Comparison of ENCODE assay signal across 6 cellular contexts in the genomic region with DNA sequence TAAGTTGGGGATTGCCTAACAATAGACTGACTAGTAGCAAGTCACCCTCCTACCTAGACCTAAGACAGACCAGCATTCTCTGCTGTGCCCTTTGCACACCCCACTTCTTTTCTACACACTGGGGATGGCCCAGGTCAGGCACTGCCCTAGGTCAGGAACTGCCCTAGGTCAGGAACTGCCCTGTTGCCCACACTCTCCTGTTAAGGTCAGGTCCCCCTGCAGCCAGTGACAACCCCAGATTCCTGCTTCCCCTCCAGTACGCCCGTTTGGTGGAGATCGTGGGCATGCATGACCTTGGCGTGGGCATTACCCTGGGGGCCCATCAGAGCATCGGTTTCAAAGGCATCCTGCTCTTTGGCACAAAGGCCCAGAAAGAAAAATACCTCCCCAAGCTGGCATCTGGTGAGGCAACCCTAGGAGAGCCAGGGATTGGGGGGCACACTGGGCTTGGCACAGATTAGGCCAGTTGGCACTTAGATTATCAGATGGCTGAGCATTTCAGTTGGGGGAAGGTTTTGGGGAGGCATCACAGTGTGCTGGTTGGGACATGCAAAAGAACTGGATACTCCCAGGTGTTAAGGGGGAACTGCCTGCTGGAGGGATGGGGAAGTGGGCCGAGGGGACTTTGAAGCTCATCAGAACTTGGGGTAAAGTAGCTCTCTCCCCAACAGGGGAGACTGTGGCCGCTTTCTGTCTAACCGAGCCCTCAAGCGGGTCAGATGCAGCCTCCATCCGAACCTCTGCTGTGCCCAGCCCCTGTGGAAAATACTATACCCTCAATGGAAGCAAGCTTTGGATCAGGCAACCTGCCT. TPM values are rescaled to one million over a fixed set of nuclear protein-coding genes. Genes with fewer than 3 reads are reported as not detected.
A peak's percentile ranks its signal among the peaks of the same experiment; 100 is the strongest.
DNase-seq lines count a peak whose midpoint lies in the region; ATAC-seq and TF ChIP-seq lines count a peak whose summit lies in the region.

No MANE protein-coding gene starts in this region.

- WGBS in HUES64, result 97% methylated on average over 10 of the region's 10 CpGs

- H3K9ac ChIP-seq in HUES64 (ENCODE audit: low read depth, low read length), result no peak overlapping the region

- H3K27ac ChIP-seq in HUES64 (ENCODE audit: low read depth, low read length) (peak overlapping the region; percentile 5; the same call in 1 of the 2 replicates), neutrophil (peak overlapping the region; percentile 75)

- H3K9me3 ChIP-seq in HUES64 (ENCODE audit: insufficient read depth, low read depth, low read length), result no peaks in the 10 kb centered on the region
- H3K9me3 ChIP-seq in neutrophil, result no peaks in the 10 kb centered on the region

- H3K36me3 ChIP-seq in HUES64 (ENCODE audit: insufficient read depth, low read length), result peaks cover 54% of the 10 kb centered on the region
- peaks cover 46% of the 10 kb centered on the region for H3K36me3 ChIP-seq in neutrophil

- H3K27me3 ChIP-seq in HUES64 (ENCODE audit: insufficient read depth, low read length), result no peaks in the 10 kb centered on the region
- peaks cover 6% of the 10 kb centered on the region for H3K27me3 ChIP-seq in neutrophil

- H3K4me1 ChIP-seq in HUES64 (ENCODE audit: insufficient read depth, low read length), result peaks cover 21% of the 10 kb centered on the region; the same call in 1 of the 2 replicates
- H3K4me1 ChIP-seq in neutrophil (ENCODE audit: control insufficient read depth in 1 of 2, insufficient read depth in 1 of 2, low read depth in 1 of 2, low read length in 1 of 2), result peaks cover 30 to 38% of the 10 kb centered on the region in 2 experiments

- DNase-seq in cardiac fibroblast (ENCODE audit: low read depth in 2 of 2) (no peak), DMS79 (lab: John Stamatoyannopoulos, UW) (no peak)

- H3K4me3 ChIP-seq in HUES64 (ENCODE audit: low read length) (peak overlapping the region; percentile 81; the same call in 1 of the 2 replicates), cardiac fibroblast (replicated peaks in 1 of 2; ENCODE audit: low read depth in 2 of 2, low read length in 2 of 2) (peak overlapping the region; percentile 78 to 86), neutrophil (ENCODE audit: low read depth in 1 of 2, low read length in 1 of 2) (no peak overlapping the region)

- no peak for TF ChIP-seq CTCF in cardiac fibroblast (IDR thresholded peaks at IDR 0.05; ENCODE audit: low read depth, low read length)
- no peak for TF ChIP-seq CTCF in neutrophil (IDR thresholded peaks at IDR 0.05)

- ATAC-seq in GM19467 (IDR thresholded peaks at IDR 0.05; ENCODE audit: unreplicated experiment) (no peak), HG03565 (IDR thresholded peaks at IDR 0.05; ENCODE audit: unreplicated experiment) (no peak)

RNA-seq across cellular contexts. Expression of gene ACADVL, which starts 1.7 kb away (rescaled TPM):
- 115 TPM for polyA plus RNA-seq in HUES64 (2013, experiment 1 of 2)
- polyA plus RNA-seq in HUES64 (2013, experiment 2 of 2), result 121 TPM

RNA-seq across cellular contexts. Expression of gene DLG4, which starts 1.9 kb away (rescaled TPM):
- polyA plus RNA-seq in HUES64 (2013, experiment 1 of 2), result 23.6 TPM
- polyA plus RNA-seq in HUES64 (2013, experiment 2 of 2), result 26.2 TPM

RNA-seq across cellular contexts. Expression of gene DVL2, which starts 12.8 kb away (rescaled TPM):
- 42.7 TPM for polyA plus RNA-seq in HUES64 (2013, experiment 1 of 2)
- 48.1 TPM for polyA plus RNA-seq in HUES64 (2013, experiment 2 of 2)

RNA-seq across cellular contexts. Expression of gene PHF23, which starts 17.8 kb away (rescaled TPM):
- 62.5 TPM for polyA plus RNA-seq in HUES64 (2013, experiment 1 of 2)
- polyA plus RNA-seq in HUES64 (2013, experiment 2 of 2), result 63.0 TPM

RNA-seq across cellular contexts. Expression of gene GABARAP, which starts 20.8 kb away (rescaled TPM):
- 307 TPM for polyA plus RNA-seq in HUES64 (2013, experiment 1 of 2)
- 379 TPM for polyA plus RNA-seq in HUES64 (2013, experiment 2 of 2)

Comparison
In these comparisons a context has a peak if more than half of its experiments do, and no peak if none do; other contexts are left out.
1. H3K4me3 ChIP-seq: peak in HUES64 (single experiment) and cardiac fibroblast (2 of 2); none in neutrophil (0 of 2).